ENCODE assay signal across 19 cellular contexts in genomic region chr11:27239305-27239942, GRCh38.
DNase-seq lines count a peak whose midpoint lies in the region; ATAC-seq lines count a peak whose summit lies in the region.
"Had no signal": no experiment of that assay in that cellular context is flagged by ENCODE, and none has a peak within 500 bp of the region (broad histone marks: within the 10 kb centered on the region; RNA-seq: fewer than 3 reads in every experiment).

No MANE protein-coding gene starts in this region.

- H3K4me1 Mint-ChIP-seq in effector memory CD8-positive, alpha-beta T cell (ENCODE audit: low read depth in 2 of 2) = no peaks in the 10 kb centered on the region

- no peak overlapping the region for H3K27ac Mint-ChIP-seq in effector memory CD8-positive, alpha-beta T cell
- H3K27ac Mint-ChIP-seq: activated T-helper 2 cell treated with anti-CD3 and anti-CD28 coated beads, Interferon-gamma antibody, Interleukin-2, Interleukin-4, amounts not matched to agents 10 μg/mL and 5 μg/mL and 100 μg/mL, durations not matched to agents 14 hours and 24 hours and 36 hours; B cell had no signal

- no peak overlapping the region for H3K4me3 Mint-ChIP-seq in effector memory CD8-positive, alpha-beta T cell
- H3K4me3 Mint-ChIP-seq: B cell had no signal

- peaks cover 0 to 4% of the 10 kb centered on the region in 2 donors for H3K27me3 Mint-ChIP-seq in effector memory CD8-positive, alpha-beta T cell

- no peak for ATAC-seq in effector memory CD8-positive, alpha-beta T cell (replicated peaks)
- ATAC-seq in HG03432 (IDR thresholded peaks at IDR 0.05; ENCODE audit: unreplicated experiment) = no peak
- ATAC-seq: foreskin keratinocyte, lower lobe of right lung had no signal

- no peaks in the 10 kb centered on the region for H3K9me3 Mint-ChIP-seq in effector memory CD8-positive, alpha-beta T cell
- H3K9me3 Mint-ChIP-seq: activated T-helper 2 cell treated with anti-CD3 and anti-CD28 coated beads, Interferon-gamma antibody, Interleukin-2, Interleukin-4, amounts not matched to agents 10 μg/mL and 5 μg/mL and 100 μg/mL, durations not matched to agents 14 hours and 24 hours and 36 hours had no signal

- DNase-seq in Daoy (ENCODE audit: low read depth) = peak; percentile 46
- peak; percentile 26 for DNase-seq in NCI-H345 (lab: John Stamatoyannopoulos, UW)
- peak; percentile 89 for DNase-seq in brain pericyte (ENCODE audit: low read depth, low spot score)
- peak; percentile 72 for DNase-seq in myocyte (ENCODE audit: low read depth)
- no peak for DNase-seq in effector memory CD8-positive, alpha-beta T cell
- DNase-seq in germinal center (ENCODE audit: low spot score) = no peak
- DNase-seq in activated effector memory CD4-positive, alpha-beta T cell treated with Interleukin-2 at 50 U/mL for 16 hours = no peak
- DNase-seq: activated CD4-positive, alpha-beta T cell treated with anti-CD3 and anti-CD28 coated beads for 1 hour; adrenal gland; Calu3; cerebellar nuclear complex; foreskin keratinocyte; lower lobe of right lung; NCI-H1105; pancreas; spleen had no signal

- no peaks in the 10 kb centered on the region for H3K36me3 Mint-ChIP-seq in effector memory CD8-positive, alpha-beta T cell (ENCODE audit: insufficient read depth)

Comparison
In these comparisons a context has a peak if more than half of its experiments do, and no peak if none do; other contexts are left out.
1. DNase-seq: peak in Daoy (single experiment), NCI-H345 (single experiment), brain pericyte (single experiment) and myocyte (single experiment); none in effector memory CD8-positive, alpha-beta T cell (0 of 3), germinal center (single experiment) and activated effector memory CD4-positive, alpha-beta T cell treated with Interleukin-2 at 50 U/mL for 16 hours (single experiment).